18 cellular contexts compared by ENCODE assay signal in genomic region chr3:179668429-179668828, GRCh38. TPM values are rescaled to one million over a fixed set of nuclear protein-coding genes. Genes with fewer than 3 reads are reported as not detected.
DNase-seq lines count a peak whose midpoint lies in the region; ATAC-seq and TF ChIP-seq lines count a peak whose summit lies in the region.
"Had no signal": no experiment of that assay in that cellular context is flagged by ENCODE, and none has a peak within 500 bp of the region (broad histone marks: within the 10 kb centered on the region; RNA-seq: fewer than 3 reads in every experiment).

No MANE protein-coding gene starts in this region.

- intact Hi-C loops in left ventricle myocardium inferior (cut with micrococcal nuclease) = no loop called here
- intact Hi-C loops in heart right ventricle (cut with DNase I) = loop anchor here in 1 of 10 donors (5.0 kb wide), 1 partner anchor 44 kb away; no protein-coding TSS in a partner anchor
- intact Hi-C loops in gastrocnemius medialis (cut with DNase I; ENCODE audit: low total_unique reads) = loop anchor here (5.0 kb wide), 1 partner anchor 64 kb away; no protein-coding TSS in a partner anchor

- WGBS in heart right ventricle, 2 donors = 89 to 93% methylated on average over 1 of the region's 1 CpG

- H3K27me3 ChIP-seq in left ventricle myocardium inferior (ENCODE audit: low read depth) = no peaks in the 10 kb centered on the region
- no peaks in the 10 kb centered on the region for H3K27me3 ChIP-seq in heart right ventricle
- no peaks in the 10 kb centered on the region for H3K27me3 ChIP-seq in gastrocnemius medialis
- H3K27me3 ChIP-seq: BLaER1 treated with 17β-estradiol and CSF1 and Interleukin-3, amounts not matched to agents 10 nM and 100 nM had no signal

- H3K36me3 Mint-ChIP-seq in T-helper 17 cell (ENCODE audit: low read depth) (peaks cover 3% of the 10 kb centered on the region), glutamatergic neuron (ENCODE audit: unreplicated experiment) (no peaks in the 10 kb centered on the region)

- H3K4me1 ChIP-seq in left ventricle myocardium inferior (peaks cover 94% of the 10 kb centered on the region), heart right ventricle (peaks cover 5 to 83% (median 50%) of the 10 kb centered on the region in 9 donors), gastrocnemius medialis (peaks cover 90 to 97% of the 10 kb centered on the region in 2 donors)

- H3K27ac Mint-ChIP-seq in T-helper 17 cell (no peak overlapping the region), glutamatergic neuron (ENCODE audit: unreplicated experiment) (peak overlapping the region; percentile 28)
- H3K27ac Mint-ChIP-seq: B cell; CD4-positive, alpha-beta T cell; CD8-positive, alpha-beta T cell had no signal

- TF ChIP-seq POLR2A in gastrocnemius medialis (IDR thresholded peaks at IDR 0.05) = no peak

- no peaks in the 10 kb centered on the region for H3K9me3 ChIP-seq in left ventricle myocardium inferior (replicated peaks)
- no peaks in the 10 kb centered on the region for H3K9me3 ChIP-seq in heart right ventricle
- H3K9me3 ChIP-seq in T-helper 17 cell (ENCODE audit: control insufficient read depth, low read length, poor library complexity, severe bottlenecking) = no peaks in the 10 kb centered on the region
- no peaks in the 10 kb centered on the region for H3K9me3 ChIP-seq in gastrocnemius medialis
- H3K9me3 ChIP-seq: A549, Caco-2 had no signal

- no peak overlapping the region for H3K4me3 ChIP-seq in left ventricle myocardium inferior
- H3K4me3 ChIP-seq in heart right ventricle = no peak overlapping the region
- H3K4me3 ChIP-seq in gastrocnemius medialis = no peak overlapping the region
- H3K4me3 ChIP-seq: A549; BLaER1 treated with 17β-estradiol and CSF1 and Interleukin-3, amounts not matched to agents 10 nM and 100 nM had no signal

- no peak for DNase-seq in left ventricle myocardium inferior
- DNase-seq in heart right ventricle = no peak
- DNase-seq in T-helper 17 cell = no peak
- DNase-seq in glutamatergic neuron = no peak
- DNase-seq in gastrocnemius medialis = no peak
- no peak for DNase-seq in OCI-M2 (lab: John Stamatoyannopoulos, UW; ENCODE audit: unreplicated experiment)
- DNase-seq: AML-193; Caco-2; Calu3; CD4-positive, alpha-beta T cell; CD8-positive, alpha-beta T cell; GF-D8 had no signal

- H3K27me3 Mint-ChIP-seq in T-helper 17 cell (no peaks in the 10 kb centered on the region), glutamatergic neuron (ENCODE audit: unreplicated experiment) (peaks cover 5% of the 10 kb centered on the region)
- H3K27me3 Mint-ChIP-seq: B cell; CD4-positive, alpha-beta T cell had no signal

- TF ChIP-seq CTCF in left ventricle myocardium inferior (IDR thresholded peaks at IDR 0.05; ENCODE audit: borderline replicate concordance) (no peak), heart right ventricle (IDR thresholded peaks at IDR 0.05) (no peak), glutamatergic neuron (IDR thresholded peaks at IDR 0.05; ENCODE audit: partially characterized antibody, unreplicated experiment) (no peak), gastrocnemius medialis (IDR thresholded peaks at IDR 0.05 in 4 of 5, conservative IDR thresholded peaks at IDR 0.05 in 1 of 5) (no peak)

- peaks cover 29% of the 10 kb centered on the region for H3K4me1 Mint-ChIP-seq in T-helper 17 cell
- H3K4me1 Mint-ChIP-seq in glutamatergic neuron (ENCODE audit: low read depth, unreplicated experiment) = peaks cover 60% of the 10 kb centered on the region
- H3K4me1 Mint-ChIP-seq: B cell had no signal

- peaks cover 17% of the 10 kb centered on the region for H3K9me3 Mint-ChIP-seq in glutamatergic neuron (ENCODE audit: unreplicated experiment)
- H3K9me3 Mint-ChIP-seq: CD4-positive, alpha-beta T cell; CD8-positive, alpha-beta T cell had no signal

- in situ Hi-C loops in gastrocnemius medialis (cut with MboI; ENCODE audit: low sequenced_read_pairs in 4 of 4) = no loop called here

- H3K4me3 Mint-ChIP-seq in T-helper 17 cell (peak overlapping the region; percentile 39), glutamatergic neuron (ENCODE audit: unreplicated experiment) (no peak overlapping the region)
- H3K4me3 Mint-ChIP-seq: B cell; CD4-positive, alpha-beta T cell; CD8-positive, alpha-beta T cell had no signal

- H3K27ac ChIP-seq in left ventricle myocardium inferior (replicated peaks) (peak overlapping the region; percentile 77), heart right ventricle (no peak overlapping the region), gastrocnemius medialis (peak overlapping the region; percentile 80 to 98 (median 94))
- H3K27ac ChIP-seq: 22Rv1; A549; BLaER1 treated with 17β-estradiol and CSF1 and Interleukin-3, amounts not matched to agents 10 nM and 100 nM; C4-2B had no signal

- no peak for ATAC-seq in heart right ventricle
- no peak for ATAC-seq in T-helper 17 cell
- ATAC-seq in gastrocnemius medialis = no peak
- no peak for ATAC-seq in GM21515 (IDR thresholded peaks at IDR 0.05; ENCODE audit: unreplicated experiment)
- ATAC-seq: A549; CD8-positive, alpha-beta T cell had no signal

- H3K36me3 ChIP-seq in left ventricle myocardium inferior (no peaks in the 10 kb centered on the region), heart right ventricle (no peaks in the 10 kb centered on the region), gastrocnemius medialis (no peaks in the 10 kb centered on the region)

RNA-seq across cellular contexts. Expression of gene USP13, which starts 15.6 kb away (rescaled TPM):
- total RNA-seq in left ventricle myocardium inferior (162 TPM), heart right ventricle (100 to 1,000 TPM; 101 to 181 (median 154) TPM), T-helper 17 cell (1 to 10 TPM; 7.7 to 7.9 TPM), glutamatergic neuron (ENCODE audit: unreplicated experiment) (28.5 TPM), gastrocnemius medialis (100 to 1,000 TPM; 117 to 453 (median 249) TPM)
- polyA plus RNA-seq in heart right ventricle = 10 to 100 TPM; 13.7 to 22.2 TPM

Comparison
In these comparisons a context has a peak if more than half of its experiments do, and no peak if none do; other contexts are left out.
1. H3K27ac ChIP-seq: peak in left ventricle myocardium inferior (single experiment) and gastrocnemius medialis (4 of 4); none in heart right ventricle (0 of 10).